Comparison of ENCODE assay signal across 21 cellular contexts in genomic region chr5:136162001-136162400, GRCh38. TPM values are rescaled to one million over a fixed set of nuclear protein-coding genes. Genes with fewer than 3 reads are reported as not detected.
A peak's percentile ranks its signal among the peaks of the same experiment; 100 is the strongest.
DNase-seq lines count a peak whose midpoint lies in the region; ATAC-seq, FAIRE-seq and TF ChIP-seq lines count a peak whose summit lies in the region.
"Had no signal": no experiment of that assay in that cellular context is flagged by ENCODE, and none has a peak within 500 bp of the region (broad histone marks: within the 10 kb centered on the region; RNA-seq: fewer than 3 reads in every experiment).

No MANE protein-coding gene starts in this region.

- DNase-seq in HFFc6 (no peak), bronchial epithelial cell (ENCODE audit: low read depth) (peak; percentile 19), kidney glomerular epithelial cell (lab: John Stamatoyannopoulos, UW) (peak; percentile 28), renal cortical epithelial cell (ENCODE audit: low read depth) (peak; percentile 52), NCI-H1048 (lab: John Stamatoyannopoulos, UW) (no peak), DMS153 treated with DMSO at 0.1 percent for 48 hours (lab: John Stamatoyannopoulos, UW; ENCODE audit: unreplicated experiment) (no peak), progenitor cell of endocrine pancreas (ENCODE audit: low spot score, unreplicated experiment) (no peak)
- DNase-seq: AML-193; Calu3; CD4-positive, alpha-beta T cell; MG63; NCI-H1105 treated with DMSO at 0.1 percent for 48 hours; NCI-H187 treated with DMSO at 0.1 percent for 48 hours; NCI-H2171; NCI-H774; Peyer's patch; SHP77 treated with DMSO at 0.1 percent for 48 hours had no signal

- H3K36me3 Mint-ChIP-seq in HFFc6 (ENCODE audit: low read depth) = peaks cover 8% of the 10 kb centered on the region
- H3K36me3 Mint-ChIP-seq in progenitor cell of endocrine pancreas (ENCODE audit: insufficient read depth) = peaks cover 17% of the 10 kb centered on the region

- no peak overlapping the region for H3K4me3 ChIP-seq in bronchial epithelial cell (ENCODE audit: low read depth, low read length)
- H3K4me3 ChIP-seq: MG63, Peyer's patch had no signal

- H3K27ac Mint-ChIP-seq in HFFc6 (peak overlapping the region; percentile 43), progenitor cell of endocrine pancreas (no peak overlapping the region)
- H3K27ac Mint-ChIP-seq: CD4-positive, alpha-beta T cell had no signal

- no peak for FAIRE-seq in bronchial epithelial cell (lab: Jason Lieb, UNC)

- TF ChIP-seq CTCF in HFFc6 (IDR thresholded peaks at IDR 0.05) = no peak
- TF ChIP-seq CTCF in bronchial epithelial cell (IDR thresholded peaks at IDR 0.05; ENCODE audit: insufficient read depth, low read length, severe bottlenecking) = no peak
- no peak for TF ChIP-seq CTCF in progenitor cell of endocrine pancreas (IDR thresholded peaks at IDR 0.05; ENCODE audit: unreplicated experiment)

- H3K4me1 Mint-ChIP-seq in HFFc6 (ENCODE audit: low read depth) (peaks cover 33% of the 10 kb centered on the region), progenitor cell of endocrine pancreas (ENCODE audit: low read depth) (peaks cover 3% of the 10 kb centered on the region)

- no peak for ATAC-seq in HG02938 (IDR thresholded peaks at IDR 0.05; ENCODE audit: unreplicated experiment)

- no peaks in the 10 kb centered on the region for H3K9me3 Mint-ChIP-seq in HFFc6
- peaks cover 2% of the 10 kb centered on the region for H3K9me3 Mint-ChIP-seq in progenitor cell of endocrine pancreas (ENCODE audit: low read depth)
- H3K9me3 Mint-ChIP-seq: CD4-positive, alpha-beta T cell had no signal

- H3K27me3 Mint-ChIP-seq in HFFc6 (ENCODE audit: insufficient read depth) (no peaks in the 10 kb centered on the region), progenitor cell of endocrine pancreas (no peaks in the 10 kb centered on the region)
- H3K27me3 Mint-ChIP-seq: CD4-positive, alpha-beta T cell had no signal

- H3K27me3 ChIP-seq in bronchial epithelial cell (ENCODE audit: control insufficient read depth, insufficient read depth, low read length) = no peaks in the 10 kb centered on the region
- H3K27me3 ChIP-seq: MG63, Peyer's patch had no signal

- H3K4me3 Mint-ChIP-seq in HFFc6 (no peak overlapping the region), progenitor cell of endocrine pancreas (ENCODE audit: low read depth) (no peak overlapping the region)
- H3K4me3 Mint-ChIP-seq: CD4-positive, alpha-beta T cell had no signal

- H3K36me3 ChIP-seq in bronchial epithelial cell (ENCODE audit: control insufficient read depth, insufficient read depth, low read length) = peaks cover 1% of the 10 kb centered on the region

RNA-seq across cellular contexts. Expression of gene SMAD5, which starts 29.4 kb away (rescaled TPM):
- 10 to 100 TPM; 54.9 to 66.9 (median 62.6) TPM for total RNA-seq in HFFc6 (2021; fragmentation: NEBNext Ultra II Directional; extraction: Animal tissue kit (Norgen Biotek cat#: 25700))
- total RNA-seq in bronchial epithelial cell (24.6 and 29.7 TPM in 2 replicates), renal cortical epithelial cell (39.4 and 59.6 TPM in 2 replicates), progenitor cell of endocrine pancreas (91.8 and 92.3 TPM in 2 replicates)

RNA-seq across cellular contexts. Expression of gene SMIM32, which starts 31.0 kb away (rescaled TPM):
- total RNA-seq in HFFc6 (2021; fragmentation: NEBNext Ultra II Directional; extraction: Animal tissue kit (Norgen Biotek cat#: 25700)) = not detected
- total RNA-seq in bronchial epithelial cell (not detected in 2 replicates), renal cortical epithelial cell (0.25 TPM in 1 of 2 replicates, not detected in the other), progenitor cell of endocrine pancreas (0.79 and 1.1 TPM in 2 replicates)
- total RNA-seq: A673; CD4-positive, alpha-beta T cell; Daoy; NCI-H460 had no signal

Comparison
In these comparisons a context has a peak if more than half of its experiments do, and no peak if none do; other contexts are left out.
1. DNase-seq: peak in bronchial epithelial cell (single experiment), kidney glomerular epithelial cell (single experiment) and renal cortical epithelial cell (single experiment); none in HFFc6 (single experiment), NCI-H1048 (single experiment), DMS153 treated with DMSO at 0.1 percent for 48 hours (single experiment) and progenitor cell of endocrine pancreas (single experiment).